8 cellular contexts compared by ENCODE assay signal in genomic region chr3:177184602-177185001, GRCh38. TPM values are rescaled to one million over a fixed set of nuclear protein-coding genes. Genes with fewer than 3 reads are reported as not detected.
DNase-seq lines count a peak whose midpoint lies in the region; ATAC-seq and TF ChIP-seq lines count a peak whose summit lies in the region.
"Not testable (repeated sequence)": the region's sequence is repeated elsewhere in the genome, so short reads cannot be mapped to it uniquely, and the experiment has no call there.

No MANE protein-coding gene starts in this region.

- H3K4me2 ChIP-seq in skeletal muscle satellite cell (ENCODE audit: low read length): peak overlapping the region; percentile 43

- peaks cover 14% of the 10 kb centered on the region for H3K36me3 Mint-ChIP-seq in activated CD4-positive, alpha-beta T cell treated with anti-CD3 and anti-CD28 coated beads for 36 hours (ENCODE audit: low read depth)
- H3K36me3 Mint-ChIP-seq in chondrocyte (ENCODE audit: low read depth): not testable (repeated sequence)

- H3K27ac Mint-ChIP-seq in activated CD4-positive, alpha-beta T cell treated with anti-CD3 and anti-CD28 coated beads for 36 hours: peak overlapping the region; percentile 27
- H3K27ac Mint-ChIP-seq in chondrocyte (ENCODE audit: unreplicated experiment): peak overlapping the region; percentile 68

- H3K9ac ChIP-seq in skeletal muscle satellite cell (ENCODE audit: low read depth, low read length): not testable (repeated sequence)

- TF ChIP-seq CTCF in chondrocyte (IDR thresholded peaks at IDR 0.05): not testable (repeated sequence)

- CTCF ChIA-PET in activated CD4-positive, alpha-beta T cell treated with anti-CD3 and anti-CD28 coated beads for 36 hours (lab: Charles Lee): interaction anchor here (0.6 to 2.8 kb wide), 5 partner anchors 9 to 176 kb away, joined by 3 to 16 read pairs (median 3); no protein-coding TSS in a partner anchor

- not testable (repeated sequence) for H3K4me3 Mint-ChIP-seq in activated CD4-positive, alpha-beta T cell treated with anti-CD3 and anti-CD28 coated beads for 36 hours; chondrocyte (ENCODE audit: unreplicated experiment)

- H3K36me3 ChIP-seq in skeletal muscle satellite cell (ENCODE audit: insufficient read depth, low read length): not testable (repeated sequence)

- H3K27me3 ChIP-seq in skeletal muscle satellite cell (ENCODE audit: control insufficient read depth, insufficient read depth, low read length): not testable (repeated sequence)

- intact Hi-C loops in activated CD4-positive, alpha-beta T cell treated with anti-CD3 and anti-CD28 coated beads for 36 hours (cut with DNase I, micrococcal nuclease): not testable (repeated sequence)

- POLR2A ChIA-PET in activated CD4-positive, alpha-beta T cell treated with anti-CD3 and anti-CD28 coated beads for 36 hours (lab: Charles Lee): interaction anchor here (0.6 kb wide), 1 partner anchor 126 kb away, joined by 3 read pairs; no protein-coding TSS in a partner anchor

- DNase-seq in EH (ENCODE audit: low read depth): peak; percentile 34
- peak; percentile 56 for DNase-seq in activated CD4-positive, alpha-beta T cell treated with anti-CD3 and anti-CD28 coated beads for 36 hours
- not testable (repeated sequence) for DNase-seq in chondrocyte (ENCODE audit: low spot score)

- not testable (repeated sequence) for H3K27me3 Mint-ChIP-seq in activated CD4-positive, alpha-beta T cell treated with anti-CD3 and anti-CD28 coated beads for 36 hours; chondrocyte (ENCODE audit: low read depth)

- ATAC-seq in GM19035 (IDR thresholded peaks at IDR 0.05; ENCODE audit: unreplicated experiment): peak; percentile 89
- peak; percentile 90 for ATAC-seq in GM21723 (IDR thresholded peaks at IDR 0.05; ENCODE audit: unreplicated experiment)
- ATAC-seq in HG03045 (IDR thresholded peaks at IDR 0.05; ENCODE audit: unreplicated experiment): peak; percentile 93
- ATAC-seq in HG03575 (IDR thresholded peaks at IDR 0.05; ENCODE audit: extremely low read depth, insufficient number of reproducible peaks, low FRiP score, unreplicated experiment): peak; percentile 89
- peak; percentile 94 for ATAC-seq in activated CD4-positive, alpha-beta T cell treated with anti-CD3 and anti-CD28 coated beads for 36 hours

- H3K9me3 ChIP-seq in skeletal muscle satellite cell (replicated peaks; ENCODE audit: low read length): not testable (repeated sequence)

- H3K4me1 Mint-ChIP-seq in activated CD4-positive, alpha-beta T cell treated with anti-CD3 and anti-CD28 coated beads for 36 hours: peaks cover 65% of the 10 kb centered on the region
- H3K4me1 Mint-ChIP-seq in chondrocyte (ENCODE audit: low read depth): peaks cover 67% of the 10 kb centered on the region

- H3K4me3 ChIP-seq in skeletal muscle satellite cell (ENCODE audit: low read length): not testable (repeated sequence)

- H3K4me1 ChIP-seq in skeletal muscle satellite cell (ENCODE audit: control insufficient read depth, insufficient read depth, low read length): peaks cover 16% of the 10 kb centered on the region

- H3K9me3 Mint-ChIP-seq in activated CD4-positive, alpha-beta T cell treated with anti-CD3 and anti-CD28 coated beads for 36 hours (ENCODE audit: low read depth); chondrocyte (ENCODE audit: low read depth): not testable (repeated sequence)

RNA-seq across cellular contexts. Expression of gene TBL1XR1, which starts 12.7 kb away (rescaled TPM):
- 100 to 1,000 TPM; 164 to 226 TPM for total RNA-seq in activated CD4-positive, alpha-beta T cell treated with anti-CD3 and anti-CD28 coated beads for 36 hours
- total RNA-seq in chondrocyte: 225 to 372 TPM (median 357 TPM) in 3 replicates
- total RNA-seq in skeletal muscle satellite cell (2012; rRNA removed): 87.4 and 108 TPM in 2 replicates
